ENCODE assay signal across 20 cellular contexts in the genomic region with DNA sequence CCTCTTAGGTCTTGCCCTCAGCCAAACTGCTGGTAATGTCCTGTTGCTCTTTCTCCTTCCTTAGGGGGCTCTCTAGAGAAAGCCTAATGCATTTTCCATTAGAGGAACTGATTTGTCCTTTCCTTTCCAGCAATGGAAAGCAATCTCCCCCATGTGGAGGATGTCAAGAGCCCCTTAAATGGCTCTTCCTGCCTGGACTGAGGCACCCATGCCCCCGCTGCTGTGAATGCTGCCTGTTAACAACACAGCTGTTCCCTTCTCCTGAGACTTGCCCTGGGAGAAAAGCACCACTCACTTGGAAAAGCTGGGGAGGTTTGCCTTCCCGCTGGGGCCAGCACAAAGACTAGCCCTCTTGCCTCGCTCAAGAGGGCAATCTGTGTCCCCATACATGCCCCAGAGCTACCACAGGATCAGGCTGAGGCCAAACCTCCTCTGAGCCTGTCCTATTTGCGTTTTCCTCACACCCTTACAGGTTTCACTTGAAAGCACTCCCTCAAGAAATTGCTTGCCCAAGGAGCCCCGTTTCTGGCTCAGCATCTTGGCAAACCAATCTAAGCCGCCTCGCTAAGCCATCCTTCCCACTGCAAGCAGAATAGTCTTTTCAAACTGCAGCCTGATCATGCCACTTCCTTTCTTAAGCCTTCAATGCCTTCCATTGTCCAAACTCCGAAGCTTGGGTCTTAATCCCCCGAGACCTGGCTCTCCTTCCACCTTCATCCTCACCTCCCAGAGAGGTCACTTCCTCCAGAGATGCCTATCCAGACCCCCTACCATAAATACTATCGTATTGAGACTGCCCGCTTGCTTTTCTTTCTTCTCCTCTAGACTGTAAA. TPM values are rescaled to one million over a fixed set of nuclear protein-coding genes. Genes with fewer than 3 reads are reported as not detected.
DNase-seq lines count a peak whose midpoint lies in the region; ATAC-seq, FAIRE-seq and TF ChIP-seq lines count a peak whose summit lies in the region.
"Had no signal": no experiment of that assay in that cellular context is flagged by ENCODE, and none has a peak within 500 bp of the region (broad histone marks: within the 10 kb centered on the region; RNA-seq: fewer than 3 reads in every experiment).

No MANE protein-coding gene starts in this region.

- no peak overlapping the region for H3K4me3 ChIP-seq in H1 (ENCODE audit: extremely low read depth in 1 of 4, insufficient read depth in 2 of 4, low read depth in 3 of 4, low read length in 4 of 4)
- H3K4me3 ChIP-seq in osteoblast (ENCODE audit: insufficient read depth, low read length) = no peak overlapping the region
- no peak overlapping the region for H3K4me3 ChIP-seq in lower lobe of right lung
- H3K4me3 ChIP-seq: adrenal gland, coronary artery, esophagus muscularis mucosa, heart right ventricle, prostate gland had no signal

- H2BK5ac ChIP-seq in H1 (ENCODE audit: low read depth, low read length) = 0 out of 2 replicates have a peak overlapping the region, but pooled peaks have one; percentile 79

- no peak overlapping the region for H3K14ac ChIP-seq in H1 (ENCODE audit: insufficient read length)

- H4K91ac ChIP-seq in H1 (replicated peaks; ENCODE audit: insufficient read length, low read length) = peak overlapping the region; percentile 50

- no peak overlapping the region; the same call in 1 of the 2 replicates for H4K8ac ChIP-seq in H1 (ENCODE audit: extremely low read depth, insufficient read depth, low read length)

- peak overlapping the region; percentile 65; the same call in 1 of the 2 replicates for H2BK15ac ChIP-seq in H1 (ENCODE audit: low read length)

- H3K27ac ChIP-seq in H1 (ENCODE audit: low read depth, low read length) = no peak overlapping the region
- no peak overlapping the region for H3K27ac ChIP-seq in osteoblast (ENCODE audit: low read depth, low read length)
- no peak overlapping the region for H3K27ac ChIP-seq in lower lobe of right lung
- H3K27ac ChIP-seq: adrenal gland, coronary artery, esophagus muscularis mucosa, HL-60, prostate gland had no signal

- H2AK5ac ChIP-seq in H1 (ENCODE audit: low read depth, low read length) = no peak overlapping the region

- peak overlapping the region; percentile 74 for H2BK20ac ChIP-seq in H1 (ENCODE audit: low read length)

- peak overlapping the region; percentile 12 to 15; a peak in 1 of 4 replicates for H3K4me2 ChIP-seq in H1 (ENCODE audit: insufficient read depth in 1 of 2, low read depth in 2 of 2, low read length in 2 of 2)
- H3K4me2 ChIP-seq in osteoblast (ENCODE audit: insufficient read depth, low read length) = no peak overlapping the region

- H2BK12ac ChIP-seq in H1 (ENCODE audit: low read depth, low read length) = 0 out of 2 replicates have a peak overlapping the region, but pooled peaks have one; percentile 72

- H3K27me3 ChIP-seq in H1 (replicated peaks in 1 of 4; ENCODE audit: control insufficient read depth in 3 of 4, extremely low read depth in 1 of 4, insufficient read depth in 3 of 4, low read length in 3 of 4) (no peaks in the 10 kb centered on the region), osteoblast (ENCODE audit: insufficient read depth, low read length) (no peaks in the 10 kb centered on the region), lower lobe of right lung (ENCODE audit: low read depth) (no peaks in the 10 kb centered on the region)
- H3K27me3 ChIP-seq: adrenal gland, esophagus muscularis mucosa, heart right ventricle had no signal

- no peak for TF ChIP-seq POLR2A in H1 (IDR thresholded peaks at IDR 0.05; ENCODE audit: control extremely low read depth in 1 of 2, low read depth in 2 of 2, low read length in 2 of 2)

- WGBS in H1 (ENCODE audit: extremely low coverage in 1 of 2, insufficient coverage in 1 of 2, insufficient read length in 1 of 2, insufficient replicate concordance in 2 of 2, low coverage in 1 of 2, low lambda C conversion rate in 2 of 2, missing lambda C conversion rate in 1 of 2), 2 experiments = 73% methylated on average over 11 of the region's 11 CpGs; no CpG with 5 or more reads in 1 of the 2 experiments

- no peaks in the 10 kb centered on the region for H3K23me2 ChIP-seq in H1 (ENCODE audit: low read depth, low read length)

- ATAC-seq in HG02642 (IDR thresholded peaks at IDR 0.05; ENCODE audit: poor library complexity, unreplicated experiment) (no peak), lower lobe of right lung (no peak)
- ATAC-seq: SK-N-SH treated with all-trans-retinoic acid at 6 μM for 48 hours had no signal

- H3K18ac ChIP-seq in H1 (ENCODE audit: extremely low read depth, low read length) = peak overlapping the region; percentile 73

- no peak for TF ChIP-seq RAD21 in H1 (IDR thresholded peaks at IDR 0.05 in 1 of 2, conservative IDR thresholded peaks at IDR 0.05 in 1 of 2; ENCODE audit: low read depth in 2 of 2, low read length in 2 of 2)

- POLR2A ChIA-PET in H1 (lab: Charles Lee; ENCODE audit: partially characterized antibody) = interaction anchor here (0.7 to 0.9 kb wide), 2 partner anchors 29 to 34 kb away, joined by 3 read pairs; no protein-coding TSS in a partner anchor

- intact Hi-C loops in lower lobe of right lung (cut with DNase I) = no loop called here

- CTCF ChIA-PET in H1 (lab: Charles Lee; ENCODE audit: partially characterized antibody) = interaction anchor here (0.6 to 1.6 kb wide), 3 partner anchors 10 to 69 kb away, joined by 3 to 5 read pairs (median 4); no protein-coding TSS in a partner anchor

- H3K36me3 ChIP-seq in H1 (ENCODE audit: control insufficient read depth in 2 of 4, insufficient read depth in 4 of 4, low read length in 3 of 4) (no peaks in the 10 kb centered on the region), osteoblast (ENCODE audit: insufficient read depth, low read length) (no peaks in the 10 kb centered on the region), lower lobe of right lung (no peaks in the 10 kb centered on the region)
- H3K36me3 ChIP-seq: adrenal gland, esophagus muscularis mucosa, heart right ventricle, prostate gland had no signal

- no peak overlapping the region for H3K56ac ChIP-seq in H1 (replicated peaks; ENCODE audit: insufficient read length, low read depth, low read length)

- H2BK120ac ChIP-seq in H1 (replicated peaks; ENCODE audit: low read depth, low read length) = no peak overlapping the region

- no peak overlapping the region for H3K9ac ChIP-seq in H1 (replicated peaks in 1 of 4; ENCODE audit: extremely low read depth in 1 of 4, low read depth in 3 of 4, low read length in 3 of 4)

- TF ChIP-seq CTCF in H1 (IDR thresholded peaks at IDR 0.05; ENCODE audit: control extremely low read depth in 1 of 3, insufficient read depth in 1 of 3, low read depth in 1 of 3, low read length in 3 of 3) (peak in 1 of 3 experiments; percentile 21; a peak in 1 of 4 replicates), osteoblast (IDR thresholded peaks at IDR 0.05; ENCODE audit: extremely low read depth, low read depth, low read length) (no peak), lower lobe of right lung (IDR thresholded peaks at IDR 0.05) (no peak)

- H4K20me1 ChIP-seq in H1 (replicated peaks in 1 of 2; ENCODE audit: control insufficient read depth in 1 of 2, insufficient read depth in 2 of 2, low read length in 2 of 2) (no peaks in the 10 kb centered on the region), osteoblast (ENCODE audit: insufficient read depth, low read length) (no peaks in the 10 kb centered on the region)

- H3K23ac ChIP-seq in H1 (ENCODE audit: insufficient read length) = no peak overlapping the region

- H3K4me1 ChIP-seq in H1 (replicated peaks in 1 of 4; ENCODE audit: control insufficient read depth in 3 of 4, insufficient read depth in 4 of 4, low read length in 3 of 4) (peaks cover 2 to 16% (median 11%) of the 10 kb centered on the region in 4 experiments; a peak in 6 of 7 replicates), osteoblast (ENCODE audit: insufficient read depth, low read length) (peaks cover 6% of the 10 kb centered on the region), lower lobe of right lung (no peaks in the 10 kb centered on the region)
- H3K4me1 ChIP-seq: adrenal gland, esophagus muscularis mucosa, prostate gland had no signal

- no peak for FAIRE-seq in H1 (lab: Jason Lieb, UNC)

- H4K5ac ChIP-seq in H1 (ENCODE audit: insufficient read length, low read depth, low read length) = no peak overlapping the region

- H3K79me1 ChIP-seq in H1 (ENCODE audit: low read depth, low read length) = no peaks in the 10 kb centered on the region

- no peak overlapping the region for H3K4ac ChIP-seq in H1 (replicated peaks; ENCODE audit: insufficient read length, low read depth, low read length)

- TF ChIP-seq EP300 in H1 (IDR thresholded peaks at IDR 0.05; ENCODE audit: borderline replicate concordance in 1 of 2, low read depth in 2 of 2, low read length in 2 of 2) = no peak

- H3K79me2 ChIP-seq in H1 (ENCODE audit: control insufficient read depth in 1 of 2, insufficient read depth in 2 of 2, low read length in 2 of 2) = no peaks in the 10 kb centered on the region
- no peaks in the 10 kb centered on the region for H3K79me2 ChIP-seq in osteoblast (ENCODE audit: insufficient read depth, low read length)

- DNase-seq in NCI-H2107 treated with DMSO at 0.1 percent for 48 hours (lab: John Stamatoyannopoulos, UW; ENCODE audit: unreplicated experiment) (peak; percentile 17), NCI-H2107 (lab: John Stamatoyannopoulos, UW) (no peak), NCI-H345 (lab: John Stamatoyannopoulos, UW) (peak; percentile 10), H1 (ENCODE audit: low read depth in 1 of 2, low spot score in 2 of 2) (peak in 1 of 2 experiments; percentile 54), osteoblast (ENCODE audit: insufficient read length, low spot score, missing footprints) (no peak), lower lobe of right lung (no peak)
- no peak for DNase-seq in activated CD4-positive, CD25-positive, alpha-beta regulatory T cell (lab: John Stamatoyannopoulos, UW)
- DNase-seq: activated CD4-positive, alpha-beta T cell treated with anti-CD3 and anti-CD28 coated beads, Interleukin-2, amount 50 U/mL, for 48 hours; adrenal gland; EL; heart right ventricle; Kasumi-1; NCI-H2081; OCI-M1 had no signal

- no peaks in the 10 kb centered on the region for H3K9me3 ChIP-seq in H1 (ENCODE audit: insufficient read depth in 2 of 2, low read depth in 1 of 2, low read length in 1 of 2)
- no peaks in the 10 kb centered on the region for H3K9me3 ChIP-seq in osteoblast (ENCODE audit: low read depth, low read length)
- H3K9me3 ChIP-seq in lower lobe of right lung = no peaks in the 10 kb centered on the region
- H3K9me3 ChIP-seq: adrenal gland, esophagus muscularis mucosa, heart right ventricle, prostate gland had no signal

- H2AFZ ChIP-seq in H1 (ENCODE audit: low read length) = peak overlapping the region; percentile 65
- peak overlapping the region; percentile 37 for H2AFZ ChIP-seq in osteoblast (ENCODE audit: low read length)

RNA-seq across cellular contexts. Expression of gene SMIM20, which starts 23.2 kb away (rescaled TPM):
- total RNA-seq in H1 (2021; fragmentation: NEBNext Ultra II Directional; extraction: Animal tissue kit (Norgen Biotek cat#: 25700)) = 30.9 and 36.9 TPM in 2 replicates
- polyA plus RNA-seq in H1 (2011; rRNA removed) = 15.8 and 21.9 TPM in 2 replicates
- polyA plus RNA-seq in H1 (2011; cell fraction: cytosol; rRNA removed) = 33.6 TPM
- 10.5 TPM for polyA plus RNA-seq in H1 (2011; cell fraction: nucleus; rRNA removed)
- polyA plus RNA-seq in H1 (2012, experiment 1 of 2) = 35.0 to 46.1 TPM (median 40.6 TPM) in 4 replicates
- 19.5 TPM for polyA plus RNA-seq in H1 (2012, experiment 2 of 2)
- 40.4 TPM for polyA plus RNA-seq in H1 (2013, experiment 1 of 2)
- 42.1 TPM for polyA plus RNA-seq in H1 (2013, experiment 2 of 2)
- polyA minus RNA-seq in H1 (2011; rRNA and poly(A)+ RNA removed) = 1.7 and 3.7 TPM in 2 replicates
- 7.4 TPM for polyA minus RNA-seq in H1 (2011; cell fraction: cytosol; rRNA and poly(A)+ RNA removed)
- 11.1 TPM for polyA minus RNA-seq in H1 (2011; cell fraction: nucleus; rRNA and poly(A)+ RNA removed)
- 34.7 and 41.3 TPM in 2 replicates for total RNA-seq in osteoblast
- 25.7 TPM for total RNA-seq in lower lobe of right lung

RNA-seq across cellular contexts. Expression of gene SEL1L3, which starts 28.1 kb away (rescaled TPM):
- total RNA-seq in H1 (2021; fragmentation: NEBNext Ultra II Directional; extraction: Animal tissue kit (Norgen Biotek cat#: 25700)) = 51.0 and 54.0 TPM in 2 replicates
- polyA plus RNA-seq in H1 (2011; rRNA removed) = 16.0 and 18.2 TPM in 2 replicates
- 22.2 TPM for polyA plus RNA-seq in H1 (2011; cell fraction: cytosol; rRNA removed)
- 28.7 TPM for polyA plus RNA-seq in H1 (2011; cell fraction: nucleus; rRNA removed)
- 39.3 to 45.2 TPM (median 42.7 TPM) in 4 replicates for polyA plus RNA-seq in H1 (2012, experiment 1 of 2)
- polyA plus RNA-seq in H1 (2012, experiment 2 of 2) = 6.8 TPM
- 88.0 TPM for polyA plus RNA-seq in H1 (2013, experiment 1 of 2)
- polyA plus RNA-seq in H1 (2013, experiment 2 of 2) = 91.6 TPM
- 87.9 and 134 TPM in 2 replicates for polyA minus RNA-seq in H1 (2011; rRNA and poly(A)+ RNA removed)
- polyA minus RNA-seq in H1 (2011; cell fraction: cytosol; rRNA and poly(A)+ RNA removed) = 27.7 TPM
- 60.5 TPM for polyA minus RNA-seq in H1 (2011; cell fraction: nucleus; rRNA and poly(A)+ RNA removed)
- total RNA-seq in osteoblast = 66.6 and 83.6 TPM in 2 replicates
- 70.5 TPM for total RNA-seq in lower lobe of right lung

Comparison
In these comparisons a context has a peak if more than half of its experiments do, and no peak if none do; other contexts are left out.
1. DNase-seq: peak in NCI-H2107 treated with DMSO at 0.1 percent for 48 hours (single experiment) and NCI-H345 (single experiment); none in NCI-H2107 (single experiment), osteoblast (single experiment), lower lobe of right lung (single experiment) and activated CD4-positive, CD25-positive, alpha-beta regulatory T cell (0 of 4).